In the genomic region with DNA sequence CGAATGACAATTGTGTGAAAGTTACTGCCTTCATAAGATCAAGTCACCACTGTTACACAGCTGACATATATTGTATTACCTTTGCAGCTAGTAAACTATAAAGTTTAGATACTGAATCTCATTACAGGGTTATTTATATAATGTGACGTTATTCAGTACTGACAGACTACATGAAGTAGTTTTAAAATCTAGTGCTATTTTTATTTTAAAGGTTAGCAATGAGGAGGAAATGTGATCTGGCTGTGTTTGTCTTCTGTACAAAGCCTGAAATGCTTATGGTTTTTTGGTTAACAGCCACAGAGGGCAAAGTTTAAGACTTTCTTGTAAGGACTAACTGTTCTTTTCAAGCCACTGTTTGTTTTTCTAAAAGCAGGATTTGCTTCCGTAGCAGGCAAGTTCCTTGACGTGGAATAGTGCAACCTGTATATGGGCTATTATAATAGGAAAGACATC, we compare ENCODE assay signal across 16 cellular contexts. TPM values are rescaled to one million over a fixed set of nuclear protein-coding genes. Genes with fewer than 3 reads are reported as not detected.
DNase-seq lines count a peak whose midpoint lies in the region; ATAC-seq, FAIRE-seq and TF ChIP-seq lines count a peak whose summit lies in the region.
"Not testable (repeated sequence)": the region's sequence is repeated elsewhere in the genome, so short reads cannot be mapped to it uniquely, and the experiment has no call there.
"Had no signal": no experiment of that assay in that cellular context is flagged by ENCODE, and none has a peak within 500 bp of the region (broad histone marks: within the 10 kb centered on the region; RNA-seq: fewer than 3 reads in every experiment).

No MANE protein-coding gene starts in this region.

- FAIRE-seq in H54 (lab: Jason Lieb, UNC) (peak; percentile 94), RCC 7860 (lab: Jason Lieb, UNC) (peak; percentile 10)

- TF ChIP-seq POLR2A in H54 (IDR thresholded peaks at IDR 0.05; ENCODE audit: low read depth, low read length) = not testable (repeated sequence)

- H3K4me3 Mint-ChIP-seq in chondrocyte (ENCODE audit: unreplicated experiment) = not testable (repeated sequence)

- H3K9me3 Mint-ChIP-seq in chondrocyte (ENCODE audit: low read depth) = peaks cover 19% of the 10 kb centered on the region

- not testable (repeated sequence) for H3K36me3 Mint-ChIP-seq in chondrocyte (ENCODE audit: low read depth)

- ATAC-seq in right cardiac atrium = peak; percentile 68 to 85
- peak; percentile 42 to 46 for ATAC-seq in lower lobe of right lung
- peak; percentile 44 for ATAC-seq in aorta (ENCODE audit: low FRiP score)

- H3K27me3 ChIP-seq in right cardiac atrium (ENCODE audit: control insufficient read depth, insufficient read depth); lower lobe of right lung (ENCODE audit: low read depth); aorta (ENCODE audit: control insufficient read depth in 1 of 2, insufficient read depth in 2 of 2, low read length in 1 of 2): not testable (repeated sequence)

- H3K27me3 Mint-ChIP-seq in chondrocyte (ENCODE audit: low read depth) = not testable (repeated sequence)

- DNase-seq in H54 (ENCODE audit: insufficient read length, low spot score); RCC 7860 (ENCODE audit: low spot score); chondrocyte (ENCODE audit: low spot score); right cardiac atrium; lower lobe of right lung; aorta: not testable (repeated sequence)
- peak; percentile 49 for DNase-seq in fibroblast of peridontal ligament (ENCODE audit: extremely low read depth)
- DNase-seq in skeletal muscle cell (ENCODE audit: low read depth) = peak; percentile 74

- peaks cover 19% of the 10 kb centered on the region for H3K4me1 Mint-ChIP-seq in chondrocyte (ENCODE audit: low read depth)

- not testable (repeated sequence) for H3K4me1 ChIP-seq in right cardiac atrium (ENCODE audit: control insufficient read depth, insufficient read depth, low read length); lower lobe of right lung; aorta (ENCODE audit: control insufficient read depth in 1 of 2, insufficient read depth in 2 of 2, low read length in 2 of 2)

- not testable (repeated sequence) for TF ChIP-seq CTCF in chondrocyte (IDR thresholded peaks at IDR 0.05); lower lobe of right lung (IDR thresholded peaks at IDR 0.05)

- WGBS in right cardiac atrium = 33% methylated on average over 4 of the region's 4 CpGs
- 14 to 28% methylated on average over 4 of the region's 4 CpGs for WGBS in aorta, 2 donors

- peak overlapping the region; percentile 37 for H3K27ac Mint-ChIP-seq in chondrocyte (ENCODE audit: unreplicated experiment)

- H3K9me3 ChIP-seq in right cardiac atrium (ENCODE audit: control insufficient read depth, low read length); lower lobe of right lung; aorta (ENCODE audit: control insufficient read depth, low read length): not testable (repeated sequence)

- not testable (repeated sequence) for H3K27ac ChIP-seq in right cardiac atrium (ENCODE audit: low read length); lower lobe of right lung; aorta (ENCODE audit: low read depth in 1 of 2, low read length in 2 of 2)

- H3K4me3 ChIP-seq in right cardiac atrium (ENCODE audit: low read length); lower lobe of right lung; skeletal muscle cell (ENCODE audit: low read depth, low read length); aorta (ENCODE audit: low read length in 2 of 2): not testable (repeated sequence)

- not testable (repeated sequence) for H3K36me3 ChIP-seq in lower lobe of right lung; aorta (ENCODE audit: control insufficient read depth in 1 of 2, insufficient read depth in 2 of 2, low read length in 1 of 2)

- intact Hi-C loops in right cardiac atrium (cut with DNase I); lower lobe of right lung (cut with DNase I); aorta (cut with DNase I): not testable (repeated sequence)

RNA-seq across cellular contexts. Expression of gene ECI2, which starts 26.0 kb away (rescaled TPM):
- total RNA-seq in chondrocyte = 29.0 to 33.7 TPM (median 29.2 TPM) in 3 replicates
- total RNA-seq in right cardiac atrium = 100 to 1,000 TPM in 2 of 4 donors, 10 to 100 TPM in 2; 70.1 to 124 (median 99.4) TPM
- polyA plus RNA-seq in right cardiac atrium = 115 TPM
- 40.2 TPM for total RNA-seq in lower lobe of right lung
- 10 to 100 TPM; 35.4 to 41.8 TPM for total RNA-seq in aorta
- 10 to 100 TPM; 34.3 to 47.9 TPM for polyA plus RNA-seq in aorta

RNA-seq across cellular contexts. Expression of gene FAM217A, which starts 30.5 kb away (rescaled TPM):
- total RNA-seq in chondrocyte (not detected in 3 replicates), right cardiac atrium (not detected), lower lobe of right lung (not detected), aorta (not detected)
- polyA plus RNA-seq in right cardiac atrium (not detected), aorta (not detected)
- total RNA-seq: activated CD8-positive, alpha-beta T cell treated with anti-CD3 and anti-CD28 coated beads for 36 hours; breast epithelium; frontal cortex; kidney epithelial cell; natural killer cell treated with Interleukin-12 subunit alpha and Interleukin-12 subunit beta and Interleukin-15 and Interleukin-18, amount 100 ng/mL, for 72 hours; osteocyte; sigmoid colon; urinary bladder had no signal
- polyA plus RNA-seq: urinary bladder had no signal
